8 cellular contexts compared by ENCODE assay signal in genomic region chr3:53046171-53047170, GRCh38. TPM values are rescaled to one million over a fixed set of nuclear protein-coding genes. Genes with fewer than 3 reads are reported as not detected.
DNase-seq lines count a peak whose midpoint lies in the region; ATAC-seq and TF ChIP-seq lines count a peak whose summit lies in the region.

No MANE protein-coding gene starts in this region.

- DNase-seq in Caco-2 (peak; percentile 74 to 86), activated B cell treated with CpG ODN at 0.5 μM for 24 hours (peak; percentile 74), left colon (peak; percentile 70 to 78), NCI-H1694 treated with DMSO at 0.1 percent for 48 hours (lab: John Stamatoyannopoulos, UW) (no peak)
- DNase-seq in central memory CD8-positive, alpha-beta T cell (ENCODE audit: low spot score in 2 of 2): peak; percentile 47 to 48
- peak; percentile 49 for DNase-seq in stimulated activated CD4-positive, alpha-beta T cell treated with anti-CD3 and anti-CD28 coated beads, Interleukin-2, amount 100 ng/mL, for 4 hours (ENCODE audit: low read depth)

- ATAC-seq in GM21423 (IDR thresholded peaks at IDR 0.05; ENCODE audit: unreplicated experiment) (peak; percentile 35), activated B cell treated with CpG ODN at 0.5 μM for 24 hours (ENCODE audit: low read depth) (peak; percentile 54), left colon (peak; percentile 49)
- peak; percentile 57 for ATAC-seq in central memory CD8-positive, alpha-beta T cell (replicated peaks; ENCODE audit: extremely low read depth, poor library complexity, severe bottlenecking)

- intact Hi-C loops in Caco-2 (cut with micrococcal nuclease; ENCODE audit: unreplicated experiment): loop anchor here (2.0 to 10.0 kb wide), 4 partner anchors 20 to 512 kb away; partner anchors contain the start of genes NT5DC2 and UQCC5
- intact Hi-C loops in activated B cell treated with CpG ODN at 0.5 μM for 24 hours (cut with micrococcal nuclease): loop anchor here (1.0 to 10.0 kb wide), 12 partner anchors 26 to 512 kb away; partner anchors contain the start of genes GNL3, NEK4, NT5DC2 and RFT1
- intact Hi-C loops in left colon (cut with DNase I, micrococcal nuclease): no loop called here

- no TSS peak for BruUV-seq in Caco-2 (replicated peaks; lab: Mats Ljungman, UMichigan)

- H3K27ac Mint-ChIP-seq in Caco-2 (ENCODE audit: unreplicated experiment): peak overlapping the region; percentile 91
- H3K27ac Mint-ChIP-seq in activated B cell treated with CpG ODN at 0.5 μM for 24 hours: peak overlapping the region; percentile 86
- peak overlapping the region; percentile 90 for H3K27ac Mint-ChIP-seq in central memory CD8-positive, alpha-beta T cell (ENCODE audit: low read depth)

- peak overlapping the region; percentile 69 for H3K4me3 ChIP-seq in Caco-2 (ENCODE audit: low read depth, low read length)

- no peaks in the 10 kb centered on the region for H3K9me3 Mint-ChIP-seq in Caco-2 (ENCODE audit: unreplicated experiment)
- no peaks in the 10 kb centered on the region for H3K9me3 Mint-ChIP-seq in activated B cell treated with CpG ODN at 0.5 μM for 24 hours
- no peaks in the 10 kb centered on the region for H3K9me3 Mint-ChIP-seq in central memory CD8-positive, alpha-beta T cell

- H3K4me1 Mint-ChIP-seq in Caco-2 (ENCODE audit: low read depth, unreplicated experiment): peaks cover 7% of the 10 kb centered on the region
- peaks cover 26% of the 10 kb centered on the region for H3K4me1 Mint-ChIP-seq in activated B cell treated with CpG ODN at 0.5 μM for 24 hours
- H3K4me1 Mint-ChIP-seq in central memory CD8-positive, alpha-beta T cell: peaks cover 19% of the 10 kb centered on the region

- H3K36me3 ChIP-seq in Caco-2 (ENCODE audit: control insufficient read depth, insufficient read depth, low read length): no peaks in the 10 kb centered on the region

- H3K36me3 Mint-ChIP-seq in Caco-2 (ENCODE audit: insufficient read depth, unreplicated experiment) (peaks cover 21% of the 10 kb centered on the region), activated B cell treated with CpG ODN at 0.5 μM for 24 hours (ENCODE audit: low read depth) (peaks cover 4% of the 10 kb centered on the region)
- H3K36me3 Mint-ChIP-seq in central memory CD8-positive, alpha-beta T cell (ENCODE audit: insufficient read depth): peaks cover 13% of the 10 kb centered on the region

- H3K9me3 ChIP-seq in Caco-2: no peaks in the 10 kb centered on the region

- H3K27me3 Mint-ChIP-seq in Caco-2 (ENCODE audit: insufficient read depth, unreplicated experiment): no peaks in the 10 kb centered on the region
- no peaks in the 10 kb centered on the region for H3K27me3 Mint-ChIP-seq in activated B cell treated with CpG ODN at 0.5 μM for 24 hours
- no peaks in the 10 kb centered on the region for H3K27me3 Mint-ChIP-seq in central memory CD8-positive, alpha-beta T cell

- no peak for TF ChIP-seq RAD21 in Ishikawa (IDR thresholded peaks at IDR 0.05; ENCODE audit: low read depth)

- CTCF ChIA-PET in Caco-2 (lab: Charles Lee): interaction anchor here (0.9 to 1.9 kb wide), 4 partner anchors 11 to 32 kb away, joined by 3 to 8 read pairs (median 4); no protein-coding TSS in a partner anchor
- CTCF ChIA-PET in activated B cell treated with CpG ODN at 0.5 μM for 24 hours (lab: Charles Lee): interaction anchor here (0.6 to 1.7 kb wide), 11 partner anchors 59 to 152 kb away, joined by 3 to 9 read pairs (median 3); partner anchors contain the start of gene STIMATE

- peak overlapping the region; percentile 89 for H3K4me3 Mint-ChIP-seq in Caco-2 (ENCODE audit: unreplicated experiment)
- H3K4me3 Mint-ChIP-seq in activated B cell treated with CpG ODN at 0.5 μM for 24 hours: peak overlapping the region; percentile 85
- H3K4me3 Mint-ChIP-seq in central memory CD8-positive, alpha-beta T cell: peak overlapping the region; percentile 84

- TF ChIP-seq CTCF in Caco-2 (IDR thresholded peaks at IDR 0.05; ENCODE audit: insufficient read depth in 1 of 2, low read depth in 1 of 2, low read length in 1 of 2, severe bottlenecking in 1 of 2, unreplicated experiment in 1 of 2) (peak; percentile 44 to 94), activated B cell treated with CpG ODN at 0.5 μM for 24 hours (IDR thresholded peaks at IDR 0.05) (no peak)

- no peaks in the 10 kb centered on the region for H3K27me3 ChIP-seq in Caco-2 (replicated peaks; ENCODE audit: control insufficient read depth, insufficient read depth, low read length)

- TF ChIP-seq EP300 in Ishikawa (IDR thresholded peaks at IDR 0.05; ENCODE audit: borderline replicate concordance): no peak

- peaks cover 23% of the 10 kb centered on the region for H3K4me1 ChIP-seq in Caco-2

- POLR2A ChIA-PET in Caco-2 (lab: Charles Lee): interaction anchor here (0.6 to 1.6 kb wide), 5 partner anchors 11 to 510 kb away, joined by 3 to 17 read pairs (median 6); partner anchors contain the start of gene UQCC5
- POLR2A ChIA-PET in activated B cell treated with CpG ODN at 0.5 μM for 24 hours (lab: Charles Lee): interaction anchor here (0.5 to 3.0 kb wide), 22 partner anchors 11 to 1661 kb away, joined by 3 to 22 read pairs (median 4); partner anchors contain the start of genes GLT8D1, MANF, NEK4 and SPCS1

TF ChIP-seq in Ishikawa, 13 proteins besides CTCF, POLR2A, EP300 and RAD21:
- 0 out of 2 replicates have a peak, but pooled peaks have one; percentile 5 for TF ChIP-seq TAF1 (IDR thresholded peaks at IDR 0.05; ENCODE audit: low read depth)
- TF ChIP-seq MAX (IDR thresholded peaks at IDR 0.05): peak; percentile 88
- TF ChIP-seq, protein P1, sequence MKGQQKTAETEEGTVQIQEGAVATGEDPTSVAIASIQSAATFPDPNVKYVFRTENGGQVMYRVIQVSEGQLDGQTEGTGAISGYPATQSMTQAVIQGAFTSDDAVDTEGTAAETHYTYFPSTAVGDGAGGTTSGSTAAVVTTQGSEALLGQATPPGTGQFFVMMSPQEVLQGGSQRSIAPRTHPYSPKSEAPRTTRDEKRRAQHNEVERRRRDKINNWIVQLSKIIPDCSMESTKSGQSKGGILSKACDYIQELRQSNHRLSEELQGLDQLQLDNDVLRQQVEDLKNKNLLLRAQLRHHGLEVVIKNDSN (IDR thresholded peaks at IDR 0.05): peak; percentile 81
- TF ChIP-seq EGR1 (IDR thresholded peaks at IDR 0.05): no peak
- no peak for TF ChIP-seq TEAD4 (IDR thresholded peaks at IDR 0.05)
- no peak for TF ChIP-seq ZBTB7A (IDR thresholded peaks at IDR 0.05; ENCODE audit: low read depth)

RNA-seq across cellular contexts. Expression of gene SFMBT1, which starts 0.6 kb away (rescaled TPM):
- total RNA-seq in Caco-2 (2022) (45.3 and 47.4 TPM in 2 replicates), activated B cell treated with CpG ODN at 0.5 μM for 24 hours (24.6 and 31.6 TPM in 2 replicates), left colon (10 to 100 TPM; 18.8 to 32.0 TPM)

Comparison
In these comparisons a context has a peak if more than half of its experiments do, and no peak if none do; other contexts are left out.
1. intact Hi-C loops: an anchor here in Caco-2 (2.0 to 10.0 kb wide) and activated B cell treated with CpG ODN at 0.5 μM for 24 hours (1.0 to 10.0 kb wide); none called in left colon.